Comparison of ENCODE assay signal across 8 cellular contexts in the genomic region with DNA sequence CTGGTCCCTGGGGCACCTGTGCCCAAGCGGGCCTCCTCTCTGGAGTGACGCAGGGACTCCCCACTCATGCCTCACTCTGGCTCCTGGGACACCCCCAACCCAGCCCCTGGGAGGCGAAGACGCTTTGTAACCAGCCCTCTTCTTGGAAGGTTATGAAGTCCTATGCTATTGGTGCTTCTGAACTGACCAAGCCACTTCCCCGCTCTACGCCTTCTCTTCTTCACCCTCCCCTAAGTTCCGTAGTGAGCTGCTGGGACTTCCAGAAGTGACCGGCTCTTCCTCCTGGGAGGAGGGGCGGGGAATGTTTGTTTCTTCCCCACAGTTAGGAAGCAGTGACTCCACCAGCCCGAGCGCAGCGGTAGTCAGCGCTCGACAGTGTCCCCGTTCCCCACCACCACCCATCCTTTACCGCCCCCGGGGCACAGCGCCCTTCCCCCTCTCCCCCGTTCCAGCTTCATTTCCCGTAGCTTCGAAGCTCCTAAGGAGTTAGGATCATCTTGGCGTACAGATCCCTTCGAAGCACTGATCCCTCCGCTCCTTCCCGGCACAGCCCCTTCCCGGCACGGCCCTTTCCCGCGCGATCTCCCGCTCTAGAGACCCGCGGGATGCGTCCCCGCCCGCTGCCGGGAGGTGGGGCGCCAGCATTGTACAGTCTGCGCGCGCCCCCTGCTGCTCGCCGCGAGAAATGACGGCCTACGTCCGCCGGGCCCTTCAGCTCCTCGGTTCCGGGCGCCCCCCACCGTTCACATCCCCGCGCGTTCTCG. TPM values are rescaled to one million over a fixed set of nuclear protein-coding genes. Genes with fewer than 3 reads are reported as not detected.
DNase-seq lines count a peak whose midpoint lies in the region; ATAC-seq and TF ChIP-seq lines count a peak whose summit lies in the region.

No MANE protein-coding gene starts in this region.

- peaks cover 36% of the 10 kb centered on the region for H3K27me3 ChIP-seq in adipocyte (replicated peaks; ENCODE audit: control insufficient read depth, insufficient read depth, low read length)
- H3K27me3 ChIP-seq in upper lobe of right lung = peaks cover 21% of the 10 kb centered on the region

- peaks cover 72% of the 10 kb centered on the region for H3K27me3 Mint-ChIP-seq in progenitor cell of endocrine pancreas

- H3K27ac ChIP-seq in upper lobe of right lung = peak overlapping the region; percentile 74

- no peaks in the 10 kb centered on the region for H3K36me3 Mint-ChIP-seq in progenitor cell of endocrine pancreas (ENCODE audit: insufficient read depth)

- intact Hi-C loops in left cardiac atrium (cut with DNase I) (loop anchor here (5.0 to 10.0 kb wide), 3 partner anchors 182 to 280 kb away; no protein-coding TSS in a partner anchor), upper lobe of right lung (cut with DNase I) (loop anchor here (5.0 kb wide), 1 partner anchor 185 kb away; no protein-coding TSS in a partner anchor)

- peak overlapping the region; percentile 74 for H3K9ac ChIP-seq in adipocyte (ENCODE audit: low read length)

- peak; percentile 89 for TF ChIP-seq CTCF in GM12873 (IDR thresholded peaks at IDR 0.05; ENCODE audit: insufficient read depth, low read depth, low read length, missing control alignments)
- TF ChIP-seq CTCF in progenitor cell of endocrine pancreas (IDR thresholded peaks at IDR 0.05; ENCODE audit: unreplicated experiment) = peak; percentile 98
- peak; percentile 97 for TF ChIP-seq CTCF in upper lobe of right lung (IDR thresholded peaks at IDR 0.05)

- H3K4me3 Mint-ChIP-seq in progenitor cell of endocrine pancreas (ENCODE audit: low read depth) = peak overlapping the region; percentile 79

- DNase-seq in NCI-H1105 (lab: John Stamatoyannopoulos, UW) (peak; percentile 76), SW480 (ENCODE audit: low spot score) (peak; percentile 72), adipocyte (ENCODE audit: low read depth) (peak; percentile 97), left cardiac atrium (peak; percentile 94), progenitor cell of endocrine pancreas (ENCODE audit: low spot score, unreplicated experiment) (peak; percentile 92), upper lobe of right lung (peak; percentile 95)

- H3K27ac Mint-ChIP-seq in progenitor cell of endocrine pancreas = peak overlapping the region; percentile 45

- H3K9me3 ChIP-seq in adipocyte (ENCODE audit: control insufficient read depth, low read length) (no peaks in the 10 kb centered on the region), upper lobe of right lung (no peaks in the 10 kb centered on the region)

- no peaks in the 10 kb centered on the region for H3K36me3 ChIP-seq in adipocyte (ENCODE audit: control insufficient read depth, insufficient read depth, low read length, severe bottlenecking)
- no peaks in the 10 kb centered on the region for H3K36me3 ChIP-seq in upper lobe of right lung

- H3K4me3 ChIP-seq in adipocyte (ENCODE audit: low read length) (peak overlapping the region; percentile 79), upper lobe of right lung (peak overlapping the region; percentile 57)

- H3K9me3 Mint-ChIP-seq in progenitor cell of endocrine pancreas (ENCODE audit: low read depth) = no peaks in the 10 kb centered on the region

- H3K4me1 Mint-ChIP-seq in progenitor cell of endocrine pancreas (ENCODE audit: low read depth) = peaks cover 8% of the 10 kb centered on the region

- ATAC-seq in HG02678 (IDR thresholded peaks at IDR 0.05; ENCODE audit: unreplicated experiment) (peak; percentile 85), left cardiac atrium (peak; percentile 92 to 93), upper lobe of right lung (peak; percentile 97)

- H3K4me1 ChIP-seq in adipocyte (ENCODE audit: control insufficient read depth, insufficient read depth, low read length) = peaks cover 14% of the 10 kb centered on the region
- H3K4me1 ChIP-seq in upper lobe of right lung = peaks cover 18% of the 10 kb centered on the region

RNA-seq across cellular contexts. Expression of a gene that starts 25.3 kb away (rescaled TPM):
- total RNA-seq in left cardiac atrium (not detected), progenitor cell of endocrine pancreas (not detected in 2 replicates), upper lobe of right lung (not detected)

RNA-seq across cellular contexts. Expression of a gene that starts 37.0 kb away (rescaled TPM):
- total RNA-seq in left cardiac atrium (10 to 100 TPM; 14.1 to 18.2 TPM), progenitor cell of endocrine pancreas (30.2 and 32.7 TPM in 2 replicates), upper lobe of right lung (16.8 TPM)

RNA-seq across cellular contexts. Expression of a gene that starts 56.0 kb away (rescaled TPM):
- total RNA-seq in left cardiac atrium (10 to 100 TPM; 76.2 to 79.6 TPM), progenitor cell of endocrine pancreas (9.8 and 10.2 TPM in 2 replicates), upper lobe of right lung (15.5 TPM)

RNA-seq across cellular contexts. Expression of a gene that starts 57.0 kb away (rescaled TPM):
- total RNA-seq in left cardiac atrium = 100 to 1,000 TPM; 181 to 184 TPM
- 249 and 256 TPM in 2 replicates for total RNA-seq in progenitor cell of endocrine pancreas
- total RNA-seq in upper lobe of right lung = 152 TPM

Comparison
In these comparisons a context has a peak if more than half of its experiments do, and no peak if none do; other contexts are left out.
1. Peak in every context shown above with its lines: DNase-seq, ATAC-seq, H3K4me3 ChIP-seq and H3K27ac ChIP-seq.